In the genomic region with DNA sequence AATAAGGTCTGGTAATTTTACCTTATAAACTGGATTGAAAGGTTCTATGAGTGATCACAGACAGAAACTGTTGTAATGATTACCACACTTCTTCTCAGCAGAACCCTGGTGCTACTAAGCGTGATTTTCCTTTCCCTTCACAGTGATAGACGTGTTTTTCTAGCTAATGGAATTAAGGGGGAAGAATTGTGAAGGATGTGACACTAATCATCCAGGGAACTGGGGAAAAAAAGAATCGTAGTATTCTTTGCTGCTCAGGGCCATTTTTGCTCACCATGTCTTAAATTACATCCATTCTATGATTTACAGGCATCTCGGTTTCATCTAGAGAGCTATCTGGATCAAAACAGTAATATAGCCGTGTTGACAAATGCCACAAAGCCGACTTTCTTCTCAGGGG, we compare ENCODE assay signal across 24 cellular contexts.
"Had no signal": no experiment of that assay in that cellular context is flagged by ENCODE, and none has a peak within 500 bp of the region (broad histone marks: within the 10 kb centered on the region; RNA-seq: fewer than 3 reads in every experiment).

No MANE protein-coding gene starts in this region.

- DNase-seq: colonic mucosa; cortex of kidney; effector CD8-positive, alpha-beta T cell; effector memory CD8-positive, alpha-beta T cell; endodermal cell; foreskin keratinocyte; heart left ventricle; hypothalamus; immature natural killer cell; islet precursor cell; kidney; kidney glomerular epithelial cell; left colon; left lung; left ventricle myocardium superior; lower lobe of right lung; mesenchymal stem cell; midbrain had no signal

- H3K4me1 Mint-ChIP-seq: immature natural killer cell had no signal

- H3K9me3 ChIP-seq: colonic mucosa, esophagus muscularis mucosa, gastroesophageal sphincter, heart left ventricle, left lung, lower lobe of right lung had no signal

- H3K27me3 Mint-ChIP-seq: dendritic cell treated with granulocyte-macrophage colony-stimulating factor and Interleukin-4, amounts not matched to agents 40 ng/mL and 50 ng/mL, for 4 days had no signal

- H3K79me2 ChIP-seq: hepatocyte had no signal

- ATAC-seq: effector memory CD8-positive, alpha-beta T cell; foreskin keratinocyte; gastroesophageal sphincter; heart left ventricle; left colon; left lung; left ventricle myocardium superior; lower lobe of right lung had no signal

- H3K4me3 Mint-ChIP-seq: dendritic cell treated with granulocyte-macrophage colony-stimulating factor and Interleukin-4, amounts not matched to agents 40 ng/mL and 50 ng/mL, for 4 days; effector memory CD8-positive, alpha-beta T cell; endodermal cell; immature natural killer cell had no signal

- H3K36me3 Mint-ChIP-seq: immature natural killer cell had no signal

- H3K9me3 Mint-ChIP-seq: dendritic cell treated with granulocyte-macrophage colony-stimulating factor and Interleukin-4, amounts not matched to agents 40 ng/mL and 50 ng/mL, for 4 days; endodermal cell had no signal

- H3K36me3 ChIP-seq: colonic mucosa, esophagus muscularis mucosa, gastroesophageal sphincter, heart left ventricle, left lung, lower lobe of right lung had no signal

- H3K4me1 ChIP-seq: colonic mucosa, esophagus muscularis mucosa, foreskin keratinocyte, gastroesophageal sphincter, heart left ventricle, left lung, lower lobe of right lung had no signal

- H3K27ac Mint-ChIP-seq: dendritic cell treated with granulocyte-macrophage colony-stimulating factor and Interleukin-4, amounts not matched to agents 40 ng/mL and 50 ng/mL, for 4 days; effector memory CD8-positive, alpha-beta T cell; endodermal cell; immature natural killer cell had no signal

- H3K27me3 ChIP-seq: colonic mucosa, esophagus muscularis mucosa, gastroesophageal sphincter, hepatocyte had no signal

- FAIRE-seq: endometrium, frontal cortex had no signal

- H3K4me2 ChIP-seq: hepatocyte had no signal

- H3K27ac ChIP-seq: colonic mucosa, esophagus muscularis mucosa, foreskin keratinocyte, gastroesophageal sphincter, heart left ventricle, hepatocyte, left lung, lower lobe of right lung had no signal

- H3K4me3 ChIP-seq: colonic mucosa, esophagus muscularis mucosa, gastroesophageal sphincter, heart left ventricle, hepatocyte, left lung, lower lobe of right lung had no signal

- H2AFZ ChIP-seq: hepatocyte had no signal
